In the genomic region with DNA sequence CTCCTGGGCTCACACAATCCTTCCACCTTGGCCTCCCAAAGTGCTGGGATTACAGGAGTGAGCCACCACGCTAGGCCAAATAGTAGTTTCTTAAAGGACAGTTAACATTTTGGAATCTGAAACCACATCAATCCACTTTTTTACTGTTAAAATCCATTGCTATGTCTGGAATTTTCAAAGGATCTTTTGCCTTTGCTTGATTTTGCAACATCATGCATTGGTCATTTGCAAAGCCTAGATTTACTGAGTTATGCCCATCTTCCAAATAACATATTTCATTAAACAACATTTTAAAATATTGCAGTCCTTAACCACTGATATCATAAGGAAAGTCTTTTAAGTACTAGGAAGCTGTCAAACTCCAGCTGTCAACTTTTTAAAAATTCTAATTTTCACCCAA, we compare ENCODE assay signal across 13 cellular contexts. TPM values are rescaled to one million over a fixed set of nuclear protein-coding genes. Genes with fewer than 3 reads are reported as not detected.
DNase-seq lines count a peak whose midpoint lies in the region; FAIRE-seq and TF ChIP-seq lines count a peak whose summit lies in the region.
"Had no signal": no experiment of that assay in that cellular context is flagged by ENCODE, and none has a peak within 500 bp of the region (broad histone marks: within the 10 kb centered on the region; RNA-seq: fewer than 3 reads in every experiment).

No MANE protein-coding gene starts in this region.

- no peak for TF ChIP-seq POLR2A in spleen (IDR thresholded peaks at IDR 0.05)

- no peaks in the 10 kb centered on the region for H4K20me1 ChIP-seq in OCI-LY1 (ENCODE audit: insufficient read depth, low read length)

- peaks cover 69% of the 10 kb centered on the region for H3K79me2 ChIP-seq in OCI-LY1 (ENCODE audit: insufficient read depth, low read length)

- peaks cover 17% of the 10 kb centered on the region; the same call in 1 of the 2 replicates for H3K36me3 ChIP-seq in OCI-LY1 (ENCODE audit: insufficient read depth, low read length)
- H3K36me3 ChIP-seq in spleen: peaks cover 0 to 28% (median 0%) of the 10 kb centered on the region in 6 donors

- TF ChIP-seq CTCF in OCI-LY1 (IDR thresholded peaks at IDR 0.05; ENCODE audit: low read length) (no peak), spleen (IDR thresholded peaks at IDR 0.05 in 8 of 11, conservative IDR thresholded peaks at IDR 0.05 in 3 of 11) (no peak)

- H3F3A ChIP-seq in OCI-LY1 (ENCODE audit: insufficient read depth, low read length): no peaks in the 10 kb centered on the region

- H2AFZ ChIP-seq in OCI-LY1 (ENCODE audit: low read length): no peak overlapping the region

- no peaks in the 10 kb centered on the region for H3K9me3 ChIP-seq in OCI-LY1 (ENCODE audit: low read length)
- no peaks in the 10 kb centered on the region for H3K9me3 ChIP-seq in spleen
- H3K9me3 ChIP-seq: Caco-2, testis had no signal

- H3K9me2 ChIP-seq in OCI-LY1 (ENCODE audit: low read depth, low read length): no peaks in the 10 kb centered on the region

- H3K27me3 ChIP-seq in OCI-LY1 (ENCODE audit: insufficient read depth, low read length) (no peaks in the 10 kb centered on the region), spleen (replicated peaks in 1 of 7) (no peaks in the 10 kb centered on the region)
- H3K27me3 ChIP-seq: testis had no signal

- peaks cover 30% of the 10 kb centered on the region for H3K4me1 ChIP-seq in OCI-LY1 (ENCODE audit: insufficient read depth, low read length, severe bottlenecking)
- peaks cover 20 to 79% (median 39%) of the 10 kb centered on the region in 6 donors for H3K4me1 ChIP-seq in spleen

- DNase-seq in fibroblast of gingiva (ENCODE audit: low read depth) (peak; percentile 34), spleen (no peak), cerebellar cortex (ENCODE audit: low spot score) (no peak), GM19239 (ENCODE audit: insufficient read length, low spot score) (no peak)
- DNase-seq: Caco-2; central memory CD4-positive, alpha-beta T cell; NCI-H2107; nephron progenitor cell; NK-92 treated with Interleukin-12 subunit alpha and Interleukin-12 subunit beta, amount 100 ng/mL, for 24 hours; testis had no signal

- no peak for FAIRE-seq in GM19239 (lab: Jason Lieb, UNC)
- FAIRE-seq: endothelial cell of umbilical vein had no signal

- H3K4me3 ChIP-seq in OCI-LY1 (ENCODE audit: low read depth, low read length, poor library complexity, severe bottlenecking) (no peak overlapping the region), spleen (no peak overlapping the region)
- H3K4me3 ChIP-seq: skin epidermis, testis had no signal

- 78 to 93% (median 88%) methylated on average over 1 of the region's 1 CpG for WGBS in spleen, 5 donors

- intact Hi-C loops in spleen (cut with DNase I; ENCODE audit: low total_unique reads): no loop called here

- H3K27ac ChIP-seq in OCI-LY1 (ENCODE audit: low read depth, low read length, poor library complexity, severe bottlenecking): peak overlapping the region; percentile 7
- H3K27ac ChIP-seq in spleen: peak overlapping the region in 5 of 8 donors; percentile 18 to 99 (median 92)

- peak overlapping the region; percentile 79; the same call in 1 of the 2 replicates for H3K4me2 ChIP-seq in OCI-LY1 (ENCODE audit: low read length)

- no peak overlapping the region for H3K9ac ChIP-seq in OCI-LY1 (ENCODE audit: low read length)

RNA-seq across cellular contexts. Expression of gene POGZ, which starts 3.3 kb away (rescaled TPM):
- 100 to 1,000 TPM in 3 of 7 donors, 10 to 100 TPM in 4; 58.4 to 133 (median 94.5) TPM for total RNA-seq in spleen
- polyA plus RNA-seq in spleen: 10 to 100 TPM; 12.9 to 23.8 (median 20.8) TPM

RNA-seq across cellular contexts. Expression of gene CGN, which starts 55.2 kb away (rescaled TPM):
- under 1 TPM in 5 of 7 donors, not detected in 2; 0.23 to 0.87 (median 0.63) TPM for total RNA-seq in spleen
- under 1 TPM; 0.09 to 0.26 (median 0.09) TPM for polyA plus RNA-seq in spleen

RNA-seq across cellular contexts. Expression of gene PSMB4, which starts 56.6 kb away (rescaled TPM):
- total RNA-seq in spleen: 100 to 1,000 TPM; 184 to 219 (median 201) TPM
- 100 to 1,000 TPM; 320 to 371 (median 354) TPM for polyA plus RNA-seq in spleen
